ENCODE assay signal across 11 cellular contexts in genomic region chr3:46076606-46077005, GRCh38. TPM values are rescaled to one million over a fixed set of nuclear protein-coding genes. Genes with fewer than 3 reads are reported as not detected.
DNase-seq lines count a peak whose midpoint lies in the region; ATAC-seq and TF ChIP-seq lines count a peak whose summit lies in the region.
"Had no signal": no experiment of that assay in that cellular context is flagged by ENCODE, and none has a peak within 500 bp of the region (broad histone marks: within the 10 kb centered on the region; RNA-seq: fewer than 3 reads in every experiment).

No MANE protein-coding gene starts in this region.

- peak overlapping the region; percentile 61 for H2AFZ ChIP-seq in ACC112 (ENCODE audit: low read length, unreplicated experiment)
- H2AFZ ChIP-seq in PC-9, result no peak overlapping the region

- H3K4me3 ChIP-seq in ACC112 (ENCODE audit: low read depth, low read length) (no peak overlapping the region), GM12865 (ENCODE audit: low read depth, low read length) (no peak overlapping the region), PC-9 (no peak overlapping the region), fibroblast of villous mesenchyme (ENCODE audit: low read depth, low read length) (no peak overlapping the region)

- POLR2A ChIA-PET in PC-9 (lab: Charles Lee; ENCODE audit: unreplicated experiment), result interaction anchor here (0.8 kb wide), 1 partner anchor 15 kb away, joined by 4 read pairs; no protein-coding TSS in a partner anchor

- intact Hi-C loops in PC-9 (cut with micrococcal nuclease; ENCODE audit: unreplicated experiment), result loop anchor here (5.0 to 10.0 kb wide), 3 partner anchors 234 to 1042 kb away; partner anchors contain the start of gene LZTFL1
- intact Hi-C loops in sciatic nerve (cut with DNase I), result no loop called here

- H3K4me2 ChIP-seq in PC-9, result no peak overlapping the region

- H3K79me2 ChIP-seq in ACC112 (ENCODE audit: control insufficient read depth, insufficient read depth, low read length, unreplicated experiment) (no peaks in the 10 kb centered on the region), PC-9 (ENCODE audit: low read depth) (no peaks in the 10 kb centered on the region)

- no peak for TF ChIP-seq CTCF in GM12865 (IDR thresholded peaks at IDR 0.05; ENCODE audit: insufficient read depth, low read depth, low read length, missing control alignments)
- TF ChIP-seq CTCF in PC-9 (conservative IDR thresholded peaks at IDR 0.05), result 0 out of 2 replicates have a peak, but pooled peaks have one; percentile 23
- peak; percentile 49 for TF ChIP-seq CTCF in fibroblast of villous mesenchyme (IDR thresholded peaks at IDR 0.05; ENCODE audit: insufficient read depth, low read depth, low read length)

- H3K36me3 ChIP-seq in ACC112 (ENCODE audit: insufficient read depth, low read length) (no peaks in the 10 kb centered on the region), PC-9 (ENCODE audit: low read depth) (no peaks in the 10 kb centered on the region)

- no peaks in the 10 kb centered on the region for H3K4me1 ChIP-seq in ACC112 (ENCODE audit: control insufficient read depth, insufficient read depth, low read length, unreplicated experiment)
- peaks cover 27% of the 10 kb centered on the region for H3K4me1 ChIP-seq in PC-9 (replicated peaks; ENCODE audit: insufficient read depth)

- H3K27ac ChIP-seq in ACC112 (ENCODE audit: low read depth, low read length) (no peak overlapping the region), PC-9 (no peak overlapping the region)

- H4K20me1 ChIP-seq in PC-9 (ENCODE audit: insufficient read depth), result no peaks in the 10 kb centered on the region

- no TSS peak for BruUV-seq in PC-9 (replicated peaks; lab: Mats Ljungman, UMichigan)

- H3K9me2 ChIP-seq in PC-9 (ENCODE audit: insufficient read depth), result no peaks in the 10 kb centered on the region

- H3K27me3 ChIP-seq in ACC112 (ENCODE audit: insufficient read depth, low read length) (no peaks in the 10 kb centered on the region), PC-9 (ENCODE audit: insufficient read depth, low read depth) (no peaks in the 10 kb centered on the region)

- peaks cover 12% of the 10 kb centered on the region for H3F3A ChIP-seq in PC-9 (ENCODE audit: insufficient read depth, low read depth)

- 0 out of 2 replicates have a peak, but pooled peaks cover 6% of the 10 kb centered on the region for H3K9me3 ChIP-seq in PC-9 (ENCODE audit: insufficient read depth, low read depth)

- peak; percentile 29 for DNase-seq in GM12865 (ENCODE audit: low read depth)
- no peak for DNase-seq in PC-9
- DNase-seq in fibroblast of villous mesenchyme (ENCODE audit: low read depth), result peak; percentile 64
- no peak for DNase-seq in sciatic nerve (ENCODE audit: low spot score)
- DNase-seq: natural killer cell; stimulated activated CD4-positive, alpha-beta T cell treated with anti-CD3 and anti-CD28 coated beads, Interleukin-2, amount 100 ng/mL, for 24 hours had no signal

- ATAC-seq in HG02610 (IDR thresholded peaks at IDR 0.05; ENCODE audit: unreplicated experiment) (no peak), sciatic nerve (no peak), GM18519 (IDR thresholded peaks at IDR 0.05; ENCODE audit: low FRiP score, unreplicated experiment) (no peak), HG03439 (IDR thresholded peaks at IDR 0.05; ENCODE audit: unreplicated experiment) (no peak)
- ATAC-seq: natural killer cell had no signal

- CTCF ChIA-PET in PC-9 (lab: Charles Lee), result interaction anchor here (0.6 to 2.4 kb wide), 6 partner anchors 10 to 356 kb away, joined by 3 to 18 read pairs (median 6); no protein-coding TSS in a partner anchor

RNA-seq across cellular contexts. Expression of gene XCR1, which starts 49.3 kb away (rescaled TPM):
- total RNA-seq in PC-9 (2021) (0.13 and 0.18 TPM in 2 replicates), fibroblast of villous mesenchyme (not detected in 2 replicates), sciatic nerve (0.27 TPM)
- total RNA-seq: subcutaneous adipose tissue had no signal

Comparison
In these comparisons a context has a peak if more than half of its experiments do, and no peak if none do; other contexts are left out.
1. DNase-seq: peak in GM12865 (single experiment) and fibroblast of villous mesenchyme (single experiment); none in PC-9 (0 of 2) and sciatic nerve (single experiment).